25 cellular contexts compared by ENCODE assay signal in genomic region chr1:182159443-182159842, GRCh38.
DNase-seq lines count a peak whose midpoint lies in the region; ATAC-seq, FAIRE-seq and TF ChIP-seq lines count a peak whose summit lies in the region.
"Had no signal": no experiment of that assay in that cellular context is flagged by ENCODE, and none has a peak within 500 bp of the region (broad histone marks: within the 10 kb centered on the region; RNA-seq: fewer than 3 reads in every experiment).

No MANE protein-coding gene starts in this region.

- H3K79me2 ChIP-seq in K562 (ENCODE audit: control insufficient read depth, insufficient read depth, low read length) (no peaks in the 10 kb centered on the region), Karpas-422 (ENCODE audit: low read length) (no peaks in the 10 kb centered on the region)

- TF ChIP-seq CTCF in HEK293 (tag by site-specific recombination; IDR thresholded peaks at IDR 0.05): no peak
- TF ChIP-seq CTCF in K562 (IDR thresholded peaks at IDR 0.05 in 2 of 3, conservative IDR thresholded peaks at IDR 0.05 in 1 of 3; ENCODE audit: insufficient read depth in 2 of 3, low read depth in 1 of 3, low read length in 3 of 3): no peak
- TF ChIP-seq CTCF in foreskin keratinocyte (conservative IDR thresholded peaks at IDR 0.05): no peak

- H4K20me1 ChIP-seq in K562 (replicated peaks; ENCODE audit: control insufficient read depth, insufficient read depth, low read length) (no peaks in the 10 kb centered on the region), Karpas-422 (ENCODE audit: insufficient read depth, low read depth, low read length) (no peaks in the 10 kb centered on the region)
- H4K20me1 ChIP-seq: BLaER1 had no signal

- no peak overlapping the region for H2AFZ ChIP-seq in K562 (ENCODE audit: low read depth, low read length)
- H2AFZ ChIP-seq in Karpas-422 (ENCODE audit: low read length): no peak overlapping the region

- no peak overlapping the region for H3K27ac ChIP-seq in HEK293 (ENCODE audit: extremely low read depth, low read depth, low read length)
- H3K27ac ChIP-seq in K562 (ENCODE audit: extremely low read depth, low read depth, low read length): no peak overlapping the region
- no peak overlapping the region for H3K27ac ChIP-seq in Karpas-422 (ENCODE audit: low read length)
- no peak overlapping the region for H3K27ac ChIP-seq in foreskin keratinocyte
- H3K27ac ChIP-seq: BLaER1 had no signal

- POLR2A ChIA-PET in HEK293 (lab: Yijun Ruan, JAX): no interaction called here
- POLR2A ChIA-PET in K562 (lab: Yijun Ruan, JAX): interaction anchor here (0.9 to 1.1 kb wide), 2 partner anchors 10 to 232 kb away, joined by 3 read pairs; no protein-coding TSS in a partner anchor

- no peaks in the 10 kb centered on the region for H3K9me2 ChIP-seq in Karpas-422 (replicated peaks; ENCODE audit: insufficient read depth, low read length)

- H3K9me1 ChIP-seq in K562 (ENCODE audit: control insufficient read depth, insufficient read depth, low read length): no peaks in the 10 kb centered on the region

- TF ChIP-seq RAD21 in K562 (CRISPR knock-in tag; conservative IDR thresholded peaks at IDR 0.05 in 1 of 2, IDR thresholded peaks at IDR 0.05 in 1 of 2): no peak

- H3K9me3 ChIP-seq in HEK293 (ENCODE audit: control insufficient read depth, insufficient read depth, low read depth, low read length) (no peaks in the 10 kb centered on the region), K562 (replicated peaks; ENCODE audit: control insufficient read depth, insufficient read depth, low read depth, low read length) (0 out of 2 replicates have a peak, but pooled peaks cover 4% of the 10 kb centered on the region), Karpas-422 (ENCODE audit: low read length) (peaks cover 6% of the 10 kb centered on the region; the same call in 1 of the 2 replicates)
- H3K9me3 ChIP-seq: BE2C had no signal

- no peaks in the 10 kb centered on the region for H3K36me3 ChIP-seq in HEK293 (ENCODE audit: control insufficient read depth in 2 of 2, insufficient read depth in 1 of 2, low read length in 2 of 2)
- no peaks in the 10 kb centered on the region for H3K36me3 ChIP-seq in K562 (ENCODE audit: control insufficient read depth, insufficient read depth, low read length)
- H3K36me3 ChIP-seq in Karpas-422 (ENCODE audit: insufficient read depth, low read length): no peaks in the 10 kb centered on the region
- H3K36me3 ChIP-seq: BE2C, BLaER1 had no signal

- H3K4me1 ChIP-seq in HEK293 (ENCODE audit: control insufficient read depth, insufficient read depth, low read length): no peaks in the 10 kb centered on the region
- no peaks in the 10 kb centered on the region for H3K4me1 ChIP-seq in K562 (replicated peaks in 1 of 2; ENCODE audit: control insufficient read depth in 2 of 2, insufficient read depth in 2 of 2, low read length in 2 of 2)
- H3K4me1 ChIP-seq in Karpas-422 (ENCODE audit: low read length): no peaks in the 10 kb centered on the region
- no peaks in the 10 kb centered on the region for H3K4me1 ChIP-seq in foreskin keratinocyte
- H3K4me1 ChIP-seq: BE2C, BLaER1 had no signal

- intact Hi-C loops in K562 (cut with micrococcal nuclease): no loop called here

- no peak for TF ChIP-seq POLR2A in K562 (conservative IDR thresholded peaks at IDR 0.05)

- H3K9ac ChIP-seq in K562 (ENCODE audit: insufficient read depth in 1 of 2, low read depth in 2 of 2, low read length in 2 of 2): no peak overlapping the region
- H3K9ac ChIP-seq in Karpas-422 (ENCODE audit: low read length): no peak overlapping the region
- H3K9ac ChIP-seq: BLaER1 had no signal

- no peak for TF ChIP-seq EP300 in K562 (IDR thresholded peaks at IDR 0.05; ENCODE audit: low read length)

- no peak overlapping the region for H3K4me2 ChIP-seq in K562 (ENCODE audit: insufficient read depth, low read length)
- no peak overlapping the region for H3K4me2 ChIP-seq in Karpas-422 (ENCODE audit: low read depth, low read length, poor library complexity, severe bottlenecking)
- H3K4me2 ChIP-seq: BLaER1 had no signal

- H3K27me3 ChIP-seq in K562 (ENCODE audit: control insufficient read depth in 2 of 2, insufficient read depth in 2 of 2, low read length in 2 of 2) (no peaks in the 10 kb centered on the region), Karpas-422 (ENCODE audit: low read length) (no peaks in the 10 kb centered on the region), foreskin keratinocyte (no peaks in the 10 kb centered on the region)
- H3K27me3 ChIP-seq: BE2C, BLaER1 had no signal

- ATAC-seq in K562 (no peak), foreskin keratinocyte (no peak), HG02623 (IDR thresholded peaks at IDR 0.05; ENCODE audit: unreplicated experiment) (no peak)
- ATAC-seq: GM12878 had no signal

- FAIRE-seq in K562 (lab: Jason Lieb, UNC): no peak
- FAIRE-seq: A204.1, GM12878, GM12892, GM18507 had no signal

- no TSS peak for BruUV-seq in K562 (replicated peaks; lab: Mats Ljungman, UMichigan)

- H3K4me3 ChIP-seq in HEK293 (ENCODE audit: low read depth, low read length): no peak overlapping the region
- H3K4me3 ChIP-seq in K562: no peak overlapping the region
- no peak overlapping the region for H3K4me3 ChIP-seq in Karpas-422 (ENCODE audit: low read length)
- H3K4me3 ChIP-seq: BLaER1, GM12878 had no signal

- in situ Hi-C loops in K562 (cut with MboI): no loop called here

- DNase-seq in K562 (ENCODE audit: extremely low read depth in 1 of 4, low spot score in 3 of 4) (no peak), Karpas-422 (no peak), foreskin keratinocyte (no peak)
- DNase-seq: 8988T; ACHN; BE2C; C1 segment of cervical spinal cord; CD4-positive, alpha-beta memory T cell; CD4-positive, CD25-positive, alpha-beta regulatory T cell; CD8-positive, alpha-beta memory T cell; COR-L47; DMS 273 treated with DMSO at 0.1 percent for 48 hours; DMS153; DMS53; DMS79; DND-41; EL; GDM1 had no signal

- CTCF ChIA-PET in HEK293 (lab: Yijun Ruan, JAX): interaction anchor here (0.5 to 0.7 kb wide), 2 partner anchors 72 to 237 kb away, joined by 3 read pairs; no protein-coding TSS in a partner anchor
- CTCF ChIA-PET in K562 (lab: Yijun Ruan, JAX; ENCODE audit: low intra/inter-chr PET ratio): no interaction called here

TF ChIP-seq in HEK293, 187 proteins besides CTCF, POLR2A, EP300 and RAD21:
- TF ChIP-seq, protein P1, sequence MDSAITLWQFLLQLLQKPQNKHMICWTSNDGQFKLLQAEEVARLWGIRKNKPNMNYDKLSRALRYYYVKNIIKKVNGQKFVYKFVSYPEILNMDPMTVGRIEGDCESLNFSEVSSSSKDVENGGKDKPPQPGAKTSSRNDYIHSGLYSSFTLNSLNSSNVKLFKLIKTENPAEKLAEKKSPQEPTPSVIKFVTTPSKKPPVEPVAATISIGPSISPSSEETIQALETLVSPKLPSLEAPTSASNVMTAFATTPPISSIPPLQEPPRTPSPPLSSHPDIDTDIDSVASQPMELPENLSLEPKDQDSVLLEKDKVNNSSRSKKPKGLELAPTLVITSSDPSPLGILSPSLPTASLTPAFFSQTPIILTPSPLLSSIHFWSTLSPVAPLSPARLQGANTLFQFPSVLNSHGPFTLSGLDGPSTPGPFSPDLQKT (IDR thresholded peaks at IDR 0.05; ENCODE audit: borderline replicate concordance, low read depth, low read length): no peak
- TF ChIP-seq, protein P2, sequence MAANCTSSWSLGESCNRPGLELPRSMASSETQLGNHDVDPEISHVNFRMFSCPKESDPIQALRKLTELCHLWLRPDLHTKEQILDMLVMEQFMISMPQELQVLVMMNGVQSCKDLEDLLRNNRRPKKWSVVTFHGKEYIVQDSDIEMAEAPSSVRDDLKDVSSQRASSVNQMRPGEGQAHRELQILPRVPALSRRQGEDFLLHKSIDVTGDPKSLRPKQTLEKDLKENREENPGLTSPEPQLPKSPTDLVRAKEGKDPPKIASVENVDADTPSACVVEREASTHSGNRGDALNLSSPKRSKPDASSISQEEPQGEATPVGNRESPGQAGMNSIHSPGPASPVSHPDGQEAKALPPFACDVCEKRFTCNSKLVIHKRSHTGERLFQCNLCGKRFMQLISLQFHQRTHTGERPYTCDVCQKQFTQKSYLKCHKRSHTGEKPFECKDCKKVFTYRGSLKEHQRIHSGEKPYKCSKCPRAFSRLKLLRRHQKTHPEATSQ (tag by site-specific recombination; IDR thresholded peaks at IDR 0.05): no peak
- TF ChIP-seq SETDB1 (IDR thresholded peaks at IDR 0.05; ENCODE audit: insufficient read length, low read length): peak; percentile 56

TF ChIP-seq in K562, 482 proteins besides CTCF, POLR2A, EP300 and RAD21:
- TF ChIP-seq TRIM28 (IDR thresholded peaks at IDR 0.05): peak; percentile 68
- TF ChIP-seq ZNF324 (CRISPR knock-in tag; IDR thresholded peaks at IDR 0.05): peak; percentile 97
- TF ChIP-seq ZNF133 (CRISPR knock-in tag; IDR thresholded peaks at IDR 0.05): no peak
- TF ChIP-seq CBX1 (IDR thresholded peaks at IDR 0.05; ENCODE audit: low read depth): no peak
- 0 out of 2 replicates have a peak, but pooled peaks have one; percentile 6 for TF ChIP-seq ZNF316 (IDR thresholded peaks at IDR 0.05)
- TF ChIP-seq ZNF280A (IDR thresholded peaks at IDR 0.05; ENCODE audit: low read depth, partially characterized antibody): peak; percentile 14
- 0 out of 3 replicates have a peak, but pooled peaks of 1 of the 2 experiments have one; percentile 39 for TF ChIP-seq CBX3 (IDR thresholded peaks at IDR 0.05; ENCODE audit: borderline replicate concordance in 1 of 2, low read length in 2 of 2)

Comparison
In these comparisons a context has a peak if more than half of its experiments do, and no peak if none do; other contexts are left out.
1. Of the 44 proteins assayed by ChIP-seq in both K562 and HEK293: peak only in K562: TRIM28 and ZNF324; only in HEK293: SETDB1; in both: none; in neither: 41.